Comparison of ENCODE assay signal across 18 cellular contexts in the genomic region with DNA sequence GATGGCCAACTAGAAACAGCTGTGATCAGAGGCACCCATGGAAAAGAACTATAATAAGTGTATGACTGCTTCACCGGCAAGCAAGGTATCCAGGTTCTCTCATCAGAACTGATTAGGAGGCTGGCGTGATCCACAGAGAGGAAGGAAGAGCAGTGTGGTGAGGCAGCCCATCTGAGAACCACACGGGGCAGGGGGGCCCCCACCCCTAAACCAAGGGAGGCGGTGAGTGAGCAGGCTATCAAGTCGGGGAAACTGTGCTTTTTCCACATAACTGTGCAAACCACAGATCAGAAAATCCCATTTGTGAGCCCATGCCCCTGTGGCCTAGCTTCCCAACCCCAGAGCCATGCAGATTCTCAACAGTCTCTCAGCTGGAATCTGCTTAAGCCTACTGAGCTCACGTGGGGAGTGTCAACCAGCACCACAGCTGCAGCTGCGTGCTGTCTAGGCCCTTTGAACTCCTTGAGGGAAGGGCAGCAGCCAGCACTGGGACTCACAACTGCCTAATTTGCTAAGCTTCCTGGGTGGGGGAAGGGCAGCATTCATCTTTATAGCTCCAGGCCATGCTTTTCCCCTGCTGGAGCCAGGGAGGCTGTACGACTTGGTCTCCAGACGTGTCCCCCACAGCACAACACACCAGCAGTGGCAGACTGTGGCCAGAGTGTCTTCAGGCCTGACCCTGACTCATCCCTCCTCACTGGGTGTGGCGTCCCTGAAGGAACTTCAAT.
DNase-seq lines count a peak whose midpoint lies in the region; ATAC-seq and TF ChIP-seq lines count a peak whose summit lies in the region.
"Had no signal": no experiment of that assay in that cellular context is flagged by ENCODE, and none has a peak within 500 bp of the region (broad histone marks: within the 10 kb centered on the region; RNA-seq: fewer than 3 reads in every experiment).

No MANE protein-coding gene starts in this region.

- H3K27me3 Mint-ChIP-seq in neural crest cell (ENCODE audit: low read depth): no peaks in the 10 kb centered on the region

- no peaks in the 10 kb centered on the region for H3K27me3 ChIP-seq in DND-41 (ENCODE audit: insufficient read depth, low read length, poor library complexity)
- H3K27me3 ChIP-seq: gastroesophageal sphincter had no signal

- peak overlapping the region; percentile 54 for H3K4me2 ChIP-seq in DND-41 (ENCODE audit: insufficient read depth, low read length)

- H3K27ac Mint-ChIP-seq in neural crest cell (ENCODE audit: unreplicated experiment): no peak overlapping the region
- H3K27ac Mint-ChIP-seq: brain, naive B cell had no signal

- H3K27ac ChIP-seq in DND-41 (ENCODE audit: low read length): peak overlapping the region; percentile 94
- H3K27ac ChIP-seq: gastroesophageal sphincter had no signal

- H3K9ac ChIP-seq in DND-41 (ENCODE audit: low read depth, low read length): peak overlapping the region; percentile 44

- no peaks in the 10 kb centered on the region for H3K36me3 ChIP-seq in DND-41 (ENCODE audit: insufficient read depth, low read length)
- H3K36me3 ChIP-seq: gastroesophageal sphincter, HAP-1 had no signal

- H3K4me1 ChIP-seq in DND-41 (ENCODE audit: insufficient read depth, low read length): peaks cover 28% of the 10 kb centered on the region
- H3K4me1 ChIP-seq: gastroesophageal sphincter, HAP-1 had no signal

- H3K9me3 Mint-ChIP-seq in neural crest cell: peaks cover 6% of the 10 kb centered on the region

- H3K4me3 Mint-ChIP-seq in neural crest cell: no peak overlapping the region
- H3K4me3 Mint-ChIP-seq: brain, naive B cell had no signal

- ATAC-seq in DND-41 (ENCODE audit: insufficient read depth, low read depth) (peak; percentile 96), GM21360 (IDR thresholded peaks at IDR 0.05; ENCODE audit: unreplicated experiment) (no peak), HG02678 (IDR thresholded peaks at IDR 0.05; ENCODE audit: unreplicated experiment) (no peak), GM21825 (IDR thresholded peaks at IDR 0.05; ENCODE audit: unreplicated experiment) (no peak)
- ATAC-seq: gastroesophageal sphincter, HepG2 had no signal

- H4K20me1 ChIP-seq in DND-41 (ENCODE audit: insufficient read depth, low read length): no peaks in the 10 kb centered on the region

- peak overlapping the region; percentile 62; the same call in 1 of the 2 replicates for H2AFZ ChIP-seq in DND-41 (ENCODE audit: low read depth, low read length)

- peaks cover 5% of the 10 kb centered on the region for H3K4me1 Mint-ChIP-seq in neural crest cell
- H3K4me1 Mint-ChIP-seq: naive B cell had no signal

- H3K79me2 ChIP-seq in DND-41 (ENCODE audit: insufficient read depth, low read length): no peaks in the 10 kb centered on the region

- H3K36me3 Mint-ChIP-seq in neural crest cell (ENCODE audit: low read depth): no peaks in the 10 kb centered on the region
- H3K36me3 Mint-ChIP-seq: brain, naive B cell had no signal

- TF ChIP-seq CTCF in DND-41 (IDR thresholded peaks at IDR 0.05; ENCODE audit: borderline replicate concordance, extremely low read depth, low read length, poor library complexity, severe bottlenecking) (peak; percentile 47), choroid plexus epithelial cell (conservative IDR thresholded peaks at IDR 0.05; ENCODE audit: low read depth, low read length) (no peak), neural crest cell (conservative IDR thresholded peaks at IDR 0.05) (no peak)

- DNase-seq in DND-41 (peak; percentile 92), Kasumi-1 (lab: John Stamatoyannopoulos, UW) (peak; percentile 17 to 24), choroid plexus epithelial cell (ENCODE audit: low read depth) (peak; percentile 9), neural crest cell (ENCODE audit: low read depth, low spot score) (peak; percentile 2)
- no peak for DNase-seq in effector CD8-positive, alpha-beta T cell (lab: John Stamatoyannopoulos, UW)
- DNase-seq: activated effector memory CD4-positive, alpha-beta T cell treated with anti-CD3 and anti-CD28 coated beads, Interleukin-2, amount 50 U/mL, for 16 hours; effector memory CD4-positive, alpha-beta T cell; naive B cell; NCI-H146; NCI-H524 treated with DMSO at 0.1 percent for 48 hours; stimulated activated naive CD4-positive, alpha-beta T cell treated with Interleukin-2 at 50 U/mL for 16 hours had no signal

- H3K4me3 ChIP-seq in DND-41 (ENCODE audit: low read depth in 1 of 2, low read length in 2 of 2): peak overlapping the region in 1 of 2 experiments; percentile 28; a peak in 2 of 4 replicates
- no peak overlapping the region for H3K4me3 ChIP-seq in choroid plexus epithelial cell (ENCODE audit: low read depth, low read length)
- H3K4me3 ChIP-seq: gastroesophageal sphincter, HAP-1 had no signal

- H3K9me3 ChIP-seq in DND-41 (ENCODE audit: insufficient read depth, low read length, severe bottlenecking): no peaks in the 10 kb centered on the region
- H3K9me3 ChIP-seq: gastroesophageal sphincter, HAP-1 had no signal
